ENCODE assay signal across 1 cellular context in the genomic region with DNA sequence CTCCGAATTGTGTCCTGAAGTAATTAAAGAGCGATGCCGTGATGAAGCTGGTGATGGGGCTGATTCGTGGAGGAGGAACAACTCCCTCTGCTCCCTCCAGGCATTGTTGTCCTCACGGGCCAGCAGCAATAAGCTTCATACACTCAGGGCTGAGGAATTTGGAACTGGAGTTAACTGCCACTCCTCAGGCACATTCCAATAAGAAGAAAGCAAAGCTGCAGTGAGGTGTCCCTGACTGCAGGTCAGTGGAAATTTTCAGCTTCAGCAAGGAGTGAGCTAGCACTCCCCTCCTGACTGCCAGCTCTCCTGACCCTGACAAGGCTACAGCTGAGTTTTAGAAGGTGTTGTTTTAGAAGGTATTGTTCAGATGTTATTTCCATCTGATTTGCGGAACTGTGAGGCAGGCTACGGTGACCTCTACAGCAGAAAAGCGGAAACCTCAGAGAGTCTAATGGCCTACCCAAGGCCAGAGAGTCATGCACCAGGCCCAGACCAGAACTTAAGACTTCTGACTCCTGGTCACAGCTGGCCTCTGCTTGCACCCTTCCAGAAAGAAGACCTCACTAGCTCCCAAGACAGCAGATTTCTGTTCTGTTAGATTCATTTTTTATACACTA.
TF ChIP-seq lines count a peak whose summit lies in the region.

No MANE protein-coding gene starts in this region.

TF ChIP-seq in WTC11, 78 proteins besides CTCF, POLR2A, EP300 and RAD21 (continued from another document):
- TF ChIP-seq, protein P1, sequence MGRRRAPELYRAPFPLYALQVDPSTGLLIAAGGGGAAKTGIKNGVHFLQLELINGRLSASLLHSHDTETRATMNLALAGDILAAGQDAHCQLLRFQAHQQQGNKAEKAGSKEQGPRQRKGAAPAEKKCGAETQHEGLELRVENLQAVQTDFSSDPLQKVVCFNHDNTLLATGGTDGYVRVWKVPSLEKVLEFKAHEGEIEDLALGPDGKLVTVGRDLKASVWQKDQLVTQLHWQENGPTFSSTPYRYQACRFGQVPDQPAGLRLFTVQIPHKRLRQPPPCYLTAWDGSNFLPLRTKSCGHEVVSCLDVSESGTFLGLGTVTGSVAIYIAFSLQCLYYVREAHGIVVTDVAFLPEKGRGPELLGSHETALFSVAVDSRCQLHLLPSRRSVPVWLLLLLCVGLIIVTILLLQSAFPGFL (CRISPR knock-in tag; IDR thresholded peaks at IDR 0.05; ENCODE audit: borderline replicate concordance): no peak
- TF ChIP-seq ZNF263 (CRISPR knock-in tag; IDR thresholded peaks at IDR 0.05; ENCODE audit: low read depth) (no peak), GTF2I (CRISPR knock-in tag; conservative IDR thresholded peaks at IDR 0.05) (no peak), HMGA2 (CRISPR knock-in tag; IDR thresholded peaks at IDR 0.05) (no peak), NFYB (CRISPR knock-in tag; conservative IDR thresholded peaks at IDR 0.05; ENCODE audit: low read depth) (no peak), ZNF219 (CRISPR knock-in tag; IDR thresholded peaks at IDR 0.05; ENCODE audit: borderline replicate concordance) (no peak), MYBL2 (CRISPR knock-in tag; IDR thresholded peaks at IDR 0.05) (no peak), TEAD1 (CRISPR knock-in tag; IDR thresholded peaks at IDR 0.05) (no peak)
- TF ChIP-seq, protein P2, sequence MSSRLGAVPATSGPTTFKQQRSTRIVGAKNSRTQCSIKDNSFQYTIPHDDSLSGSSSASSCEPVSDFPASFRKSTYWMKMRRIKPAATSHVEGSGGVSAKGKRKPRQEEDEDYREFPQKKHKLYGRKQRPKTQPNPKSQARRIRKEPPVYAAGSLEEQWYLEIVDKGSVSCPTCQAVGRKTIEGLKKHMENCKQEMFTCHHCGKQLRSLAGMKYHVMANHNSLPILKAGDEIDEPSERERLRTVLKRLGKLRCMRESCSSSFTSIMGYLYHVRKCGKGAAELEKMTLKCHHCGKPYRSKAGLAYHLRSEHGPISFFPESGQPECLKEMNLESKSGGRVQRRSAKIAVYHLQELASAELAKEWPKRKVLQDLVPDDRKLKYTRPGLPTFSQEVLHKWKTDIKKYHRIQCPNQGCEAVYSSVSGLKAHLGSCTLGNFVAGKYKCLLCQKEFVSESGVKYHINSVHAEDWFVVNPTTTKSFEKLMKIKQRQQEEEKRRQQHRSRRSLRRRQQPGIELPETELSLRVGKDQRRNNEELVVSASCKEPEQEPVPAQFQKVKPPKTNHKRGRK (CRISPR knock-in tag; IDR thresholded peaks at IDR 0.05; ENCODE audit: borderline replicate concordance): no peak
- TF ChIP-seq, protein P3, sequence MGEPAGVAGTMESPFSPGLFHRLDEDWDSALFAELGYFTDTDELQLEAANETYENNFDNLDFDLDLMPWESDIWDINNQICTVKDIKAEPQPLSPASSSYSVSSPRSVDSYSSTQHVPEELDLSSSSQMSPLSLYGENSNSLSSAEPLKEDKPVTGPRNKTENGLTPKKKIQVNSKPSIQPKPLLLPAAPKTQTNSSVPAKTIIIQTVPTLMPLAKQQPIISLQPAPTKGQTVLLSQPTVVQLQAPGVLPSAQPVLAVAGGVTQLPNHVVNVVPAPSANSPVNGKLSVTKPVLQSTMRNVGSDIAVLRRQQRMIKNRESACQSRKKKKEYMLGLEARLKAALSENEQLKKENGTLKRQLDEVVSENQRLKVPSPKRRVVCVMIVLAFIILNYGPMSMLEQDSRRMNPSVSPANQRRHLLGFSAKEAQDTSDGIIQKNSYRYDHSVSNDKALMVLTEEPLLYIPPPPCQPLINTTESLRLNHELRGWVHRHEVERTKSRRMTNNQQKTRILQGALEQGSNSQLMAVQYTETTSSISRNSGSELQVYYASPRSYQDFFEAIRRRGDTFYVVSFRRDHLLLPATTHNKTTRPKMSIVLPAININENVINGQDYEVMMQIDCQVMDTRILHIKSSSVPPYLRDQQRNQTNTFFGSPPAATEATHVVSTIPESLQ (CRISPR knock-in tag; IDR thresholded peaks at IDR 0.05): no peak
- TF ChIP-seq, protein P4, sequence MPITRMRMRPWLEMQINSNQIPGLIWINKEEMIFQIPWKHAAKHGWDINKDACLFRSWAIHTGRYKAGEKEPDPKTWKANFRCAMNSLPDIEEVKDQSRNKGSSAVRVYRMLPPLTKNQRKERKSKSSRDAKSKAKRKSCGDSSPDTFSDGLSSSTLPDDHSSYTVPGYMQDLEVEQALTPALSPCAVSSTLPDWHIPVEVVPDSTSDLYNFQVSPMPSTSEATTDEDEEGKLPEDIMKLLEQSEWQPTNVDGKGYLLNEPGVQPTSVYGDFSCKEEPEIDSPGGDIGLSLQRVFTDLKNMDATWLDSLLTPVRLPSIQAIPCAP (CRISPR knock-in tag; IDR thresholded peaks at IDR 0.05): no peak
- TF ChIP-seq, protein P5, sequence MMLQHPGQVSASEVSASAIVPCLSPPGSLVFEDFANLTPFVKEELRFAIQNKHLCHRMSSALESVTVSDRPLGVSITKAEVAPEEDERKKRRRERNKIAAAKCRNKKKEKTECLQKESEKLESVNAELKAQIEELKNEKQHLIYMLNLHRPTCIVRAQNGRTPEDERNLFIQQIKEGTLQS (CRISPR knock-in tag; conservative IDR thresholded peaks at IDR 0.05): no peak
